3 cellular contexts compared by ENCODE assay signal in genomic region chr14:101754893-101755292, GRCh38.
"Had no signal": no experiment of that assay in that cellular context is flagged by ENCODE, and none has a peak within 500 bp of the region (broad histone marks: within the 10 kb centered on the region; RNA-seq: fewer than 3 reads in every experiment).

No MANE protein-coding gene starts in this region.

- DNase-seq: GDM1, GF-D8 had no signal

- H3K4me3 ChIP-seq: GM12878 had no signal
